In genomic region chr7:100345288-100345672, GRCh38 we compare ENCODE assay signal across 8 cellular contexts. TPM values are rescaled to one million over a fixed set of nuclear protein-coding genes. Genes with fewer than 3 reads are reported as not detected.
DNase-seq lines count a peak whose midpoint lies in the region; ATAC-seq, FAIRE-seq and TF ChIP-seq lines count a peak whose summit lies in the region.
"Not testable (repeated sequence)": the region's sequence is repeated elsewhere in the genome, so short reads cannot be mapped to it uniquely, and the experiment has no call there.

No MANE protein-coding gene starts in this region.

- CTCF ChIA-PET in A549 (lab: Yijun Ruan, JAX): interaction anchor here (0.9 to 1.9 kb wide), 9 partner anchors 9 to 212 kb away, joined by 3 to 6 read pairs (median 4); no protein-coding TSS in a partner anchor

- peak in 1 of 2 experiments; percentile 49; a peak in 3 of 5 replicates for TF ChIP-seq RAD21 in A549 (conservative IDR thresholded peaks at IDR 0.05 in 1 of 2, IDR thresholded peaks at IDR 0.05 in 1 of 2)

- FAIRE-seq in A549 (lab: Jason Lieb, UNC): not testable (repeated sequence)

- not testable (repeated sequence) for H3K9me3 Mint-ChIP-seq in T-helper 2 cell treated with Interferon-gamma antibody and Interleukin-4, amounts not matched to agents 5 μg/mL and 100 μg/mL, for 36 hours; activated naive CD8-positive, alpha-beta T cell treated with anti-CD3 and anti-CD28 coated beads, Interleukin-2, amount 50 U/mL, for 24 hours

- H3K27ac ChIP-seq in A549: not testable (repeated sequence)

- peaks cover 23% of the 10 kb centered on the region for H3K4me1 Mint-ChIP-seq in T-helper 2 cell treated with Interferon-gamma antibody and Interleukin-4, amounts not matched to agents 5 μg/mL and 100 μg/mL, for 36 hours (ENCODE audit: low read depth)
- peaks cover 45% of the 10 kb centered on the region for H3K4me1 Mint-ChIP-seq in activated naive CD8-positive, alpha-beta T cell treated with anti-CD3 and anti-CD28 coated beads, Interleukin-2, amount 50 U/mL, for 24 hours

- ATAC-seq in A549 (peak; percentile 63 to 77; a peak in 5 of 6 replicates), GM18519 (IDR thresholded peaks at IDR 0.05; ENCODE audit: low FRiP score, unreplicated experiment) (peak; percentile 12), HG02885 (IDR thresholded peaks at IDR 0.05; ENCODE audit: poor library complexity, unreplicated experiment) (peak; percentile 36), left cardiac atrium (peak; percentile 39 to 76)
- ATAC-seq in activated naive CD8-positive, alpha-beta T cell treated with anti-CD3 and anti-CD28 coated beads, Interleukin-2, amount 50 U/mL, for 24 hours: peak; percentile 41

- H3K4me3 ChIP-seq in A549; retinal pigment epithelial cell (ENCODE audit: low read length): not testable (repeated sequence)

- H3K27me3 Mint-ChIP-seq in T-helper 2 cell treated with Interferon-gamma antibody and Interleukin-4, amounts not matched to agents 5 μg/mL and 100 μg/mL, for 36 hours (ENCODE audit: low read depth); activated naive CD8-positive, alpha-beta T cell treated with anti-CD3 and anti-CD28 coated beads, Interleukin-2, amount 50 U/mL, for 24 hours: not testable (repeated sequence)

- not testable (repeated sequence) for TF ChIP-seq POLR2A in A549 (IDR thresholded peaks at IDR 0.05; ENCODE audit: low read length)

- peak in 1 of 2 experiments; percentile 61 for DNase-seq in A549 (ENCODE audit: low read depth in 1 of 2, low spot score in 1 of 2)
- peak; percentile 17 for DNase-seq in NCI-H2029 (lab: John Stamatoyannopoulos, UW)
- DNase-seq in T-helper 2 cell treated with Interferon-gamma antibody and Interleukin-4, amounts not matched to agents 5 μg/mL and 100 μg/mL, for 36 hours (ENCODE audit: low spot score): peak; percentile 76
- DNase-seq in activated naive CD8-positive, alpha-beta T cell treated with anti-CD3 and anti-CD28 coated beads, Interleukin-2, amount 50 U/mL, for 24 hours: peak; percentile 58
- peak; percentile 80 for DNase-seq in left cardiac atrium
- DNase-seq in retinal pigment epithelial cell (ENCODE audit: low read depth): not testable (repeated sequence)

- TF ChIP-seq CTCF in A549 (IDR thresholded peaks at IDR 0.05): peak; percentile 37; the same call in 2 of the 3 replicates
- peak; percentile 48 for TF ChIP-seq CTCF in retinal pigment epithelial cell (conservative IDR thresholded peaks at IDR 0.05; ENCODE audit: low read depth, low read length)

- H3K9me3 ChIP-seq in A549: not testable (repeated sequence)

- peak overlapping the region; percentile 69 for H3K4me3 Mint-ChIP-seq in T-helper 2 cell treated with Interferon-gamma antibody and Interleukin-4, amounts not matched to agents 5 μg/mL and 100 μg/mL, for 36 hours
- H3K4me3 Mint-ChIP-seq in activated naive CD8-positive, alpha-beta T cell treated with anti-CD3 and anti-CD28 coated beads, Interleukin-2, amount 50 U/mL, for 24 hours: not testable (repeated sequence)

- H3K4me1 ChIP-seq in A549: peaks cover 18% of the 10 kb centered on the region

- peaks cover 58% of the 10 kb centered on the region for H3K36me3 Mint-ChIP-seq in T-helper 2 cell treated with Interferon-gamma antibody and Interleukin-4, amounts not matched to agents 5 μg/mL and 100 μg/mL, for 36 hours (ENCODE audit: low read depth)
- peaks cover 58% of the 10 kb centered on the region for H3K36me3 Mint-ChIP-seq in activated naive CD8-positive, alpha-beta T cell treated with anti-CD3 and anti-CD28 coated beads, Interleukin-2, amount 50 U/mL, for 24 hours (ENCODE audit: low read depth)

- WGBS in A549 (ENCODE audit: missing lambda C conversion rate): 0% methylated on average over 2 of the region's 5 CpGs

- H3K4me2 ChIP-seq in A549: peak overlapping the region; percentile 34; the same call in 1 of the 3 replicates

- intact Hi-C loops in left cardiac atrium (cut with DNase I): not testable (repeated sequence)

- POLR2A ChIA-PET in A549 (lab: Yijun Ruan, JAX): not testable (repeated sequence)

- peak overlapping the region; percentile 92 for H3K27ac Mint-ChIP-seq in T-helper 2 cell treated with Interferon-gamma antibody and Interleukin-4, amounts not matched to agents 5 μg/mL and 100 μg/mL, for 36 hours
- peak overlapping the region; percentile 89 for H3K27ac Mint-ChIP-seq in activated naive CD8-positive, alpha-beta T cell treated with anti-CD3 and anti-CD28 coated beads, Interleukin-2, amount 50 U/mL, for 24 hours

- TF ChIP-seq EP300 in A549 (IDR thresholded peaks at IDR 0.05): not testable (repeated sequence)

RNA-seq across cellular contexts. Expression of gene PILRB, which starts 12.6 kb away (rescaled TPM):
- polyA plus RNA-seq in A549 (2011; rRNA removed): 24.9 and 28.6 TPM in 2 replicates
- polyA plus RNA-seq in A549 (2012; cell fraction: cytosol; rRNA removed): 47.0 and 50.9 TPM in 2 replicates
- polyA plus RNA-seq in A549 (2012; cell fraction: nucleus; rRNA removed): 539 and 545 TPM in 2 replicates
- 45.3 to 47.8 TPM (median 46.7 TPM) in 3 replicates for polyA plus RNA-seq in A549 (2017; fragmentation: RNase III; extraction: RNeasy Plus Mini Kit Qiagen cat#74134 plus additional on column Dnase treatment)
- 12.0 and 12.7 TPM in 2 replicates for polyA minus RNA-seq in A549 (2011; rRNA and poly(A)+ RNA removed)
- total RNA-seq in left cardiac atrium: 10 to 100 TPM; 11.6 to 12.5 TPM

RNA-seq across cellular contexts. Expression of gene PILRA, which starts 28.0 kb away (rescaled TPM):
- polyA plus RNA-seq in A549 (2011; rRNA removed) (3.3 and 3.9 TPM in 2 replicates), A549 (2017; fragmentation: RNase III; extraction: RNeasy Plus Mini Kit Qiagen cat#74134 plus additional on column Dnase treatment) (1.9 to 3.8 TPM (median 3.4 TPM) in 3 replicates)
- polyA plus RNA-seq in A549 (2012; cell fraction: cytosol; rRNA removed): 1.8 and 2.1 TPM in 2 replicates
- polyA plus RNA-seq in A549 (2012; cell fraction: nucleus; rRNA removed): 16.9 and 20.3 TPM in 2 replicates
- 3.1 and 3.7 TPM in 2 replicates for polyA minus RNA-seq in A549 (2011; rRNA and poly(A)+ RNA removed)
- total RNA-seq in left cardiac atrium: 1 to 10 TPM; 3.7 to 6.5 TPM

RNA-seq across cellular contexts. Expression of gene SPDYE3, which starts 37.8 kb away (rescaled TPM):
- polyA plus RNA-seq in A549 (2011; rRNA removed) (0.04 TPM in 1 of 2 replicates, not detected in the other), A549 (2017; fragmentation: RNase III; extraction: RNeasy Plus Mini Kit Qiagen cat#74134 plus additional on column Dnase treatment) (0.04 TPM in 1 of 3 replicates, not detected in the others)
- not detected in 2 replicates for polyA plus RNA-seq in A549 (2012; cell fraction: cytosol; rRNA removed)
- polyA plus RNA-seq in A549 (2012; cell fraction: nucleus; rRNA removed): not detected in 2 replicates
- polyA minus RNA-seq in A549 (2011; rRNA and poly(A)+ RNA removed): not detected in 2 replicates
- total RNA-seq in left cardiac atrium: not detected

Comparison
In these comparisons a context has a peak if more than half of its experiments do, and no peak if none do; other contexts are left out.
1. ATAC-seq: peak in every context shown above with its lines; median percentile 70 in A549; 58 in left cardiac atrium; 41 in activated naive CD8-positive, alpha-beta T cell treated with anti-CD3 and anti-CD28 coated beads, Interleukin-2, amount 50 U/mL, for 24 hours; 36 in HG02885; 12 in GM18519.